In the genomic region with DNA sequence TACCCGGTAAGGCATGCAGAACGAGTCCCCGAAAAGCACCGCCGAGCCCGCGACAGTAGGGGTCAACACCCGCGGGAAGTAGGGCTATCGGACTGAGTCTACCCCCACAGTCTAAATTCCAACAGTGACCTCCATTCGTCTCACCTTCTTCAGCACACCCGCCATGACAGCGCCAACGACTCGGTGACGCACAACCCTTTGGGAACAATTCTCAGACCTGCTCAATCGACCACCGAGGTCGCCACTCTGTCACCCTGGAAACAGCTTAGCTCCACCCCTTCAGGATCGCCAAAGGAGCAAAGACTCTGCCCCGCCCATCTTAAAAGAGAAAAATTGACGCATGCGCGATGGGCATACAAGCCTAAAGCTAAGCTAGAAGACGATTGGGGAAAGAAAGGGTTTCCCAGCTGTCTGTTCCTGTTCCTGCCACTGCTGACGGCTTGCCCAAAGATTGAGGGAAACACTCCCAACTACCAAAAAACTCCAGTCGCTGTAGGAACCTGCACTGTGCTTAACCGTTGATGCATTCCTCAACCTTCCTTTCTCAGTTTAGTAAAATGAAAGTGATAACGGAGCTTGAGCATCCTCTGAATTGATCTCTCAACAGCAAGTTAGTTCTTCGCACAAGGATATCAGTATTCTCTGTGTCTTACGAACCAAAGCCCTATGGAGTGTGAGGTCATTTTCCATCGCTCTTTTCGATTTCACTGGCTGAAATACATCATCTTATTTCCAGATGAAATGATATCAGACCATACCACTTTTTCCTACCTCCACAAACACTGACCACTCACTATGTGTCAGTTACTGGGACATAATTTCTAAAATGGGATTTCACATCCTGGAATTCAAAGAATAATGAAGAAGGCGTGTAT, we compare ENCODE assay signal across 8 cellular contexts. TPM values are rescaled to one million over a fixed set of nuclear protein-coding genes. Genes with fewer than 3 reads are reported as not detected.
DNase-seq lines count a peak whose midpoint lies in the region; ATAC-seq and TF ChIP-seq lines count a peak whose summit lies in the region.

Gene NDUFA5 (minus strand): TSS at position 188 of the 875 bp plus-strand sequence. CDS start 23 bp downstream, at position 165.

- intact Hi-C loops in activated T-helper 2 cell treated with anti-CD3 and anti-CD28 coated beads, Interferon-gamma antibody, Interleukin-2, Interleukin-4, amounts not matched to agents 10 μg/mL and 5 μg/mL and 100 μg/mL, durations not matched to agents 14 hours and 24 hours and 36 hours (cut with micrococcal nuclease): loop anchor here (1.0 to 10.0 kb wide), 4 partner anchors 23 to 1367 kb away; partner anchors contain the start of genes POT1 and WASL

- H4K20me1 ChIP-seq in Loucy (ENCODE audit: insufficient read depth, low read length, poor library complexity, severe bottlenecking): peaks cover 10% of the 10 kb centered on the region

- H3K4me3 Mint-ChIP-seq in activated T-helper 2 cell treated with anti-CD3 and anti-CD28 coated beads, Interferon-gamma antibody, Interleukin-2, Interleukin-4, amounts not matched to agents 10 μg/mL and 5 μg/mL and 100 μg/mL, durations not matched to agents 14 hours and 24 hours and 36 hours (ENCODE audit: low read depth): no peak within 1 kb of the TSS
- H3K4me3 Mint-ChIP-seq in naive thymus-derived CD8-positive, alpha-beta T cell: no peak within 1 kb of the TSS

- no peaks in the 10 kb centered on the region for H3K27me3 ChIP-seq in H7 (ENCODE audit: control insufficient read depth, insufficient read depth, low read length)
- H3K27me3 ChIP-seq in Loucy (ENCODE audit: insufficient read depth, low read length, poor library complexity, severe bottlenecking): peaks cover 13% of the 10 kb centered on the region
- no peaks in the 10 kb centered on the region for H3K27me3 ChIP-seq in RWPE2 (ENCODE audit: insufficient read depth, poor library complexity, severe bottlenecking)

- ATAC-seq in RWPE2 (ENCODE audit: low read depth): peak; percentile 94
- peak; percentile 91 to 98 for ATAC-seq in naive thymus-derived CD8-positive, alpha-beta T cell

- POLR2A ChIA-PET in naive thymus-derived CD8-positive, alpha-beta T cell (lab: Charles Lee): interaction anchor here (1.0 to 3.0 kb wide), 4 partner anchors 9 to 191 kb away, joined by 4 to 37 read pairs (median 18); partner anchors contain the start of genes IQUB and WASL

- H3F3A ChIP-seq in Loucy (ENCODE audit: low read depth): no peaks in the 10 kb centered on the region

- peak within 1 kb of the TSS; percentile 99 for H3K4me2 ChIP-seq in Loucy (ENCODE audit: low read depth, low read length, poor library complexity, severe bottlenecking)

- peaks cover 25% of the 10 kb centered on the region for H3K79me2 ChIP-seq in Loucy (ENCODE audit: insufficient read depth, low read length)

- H3K9me3 ChIP-seq in Loucy (ENCODE audit: insufficient read depth, low read depth, low read length) (no peaks in the 10 kb centered on the region), RWPE2 (ENCODE audit: severe bottlenecking) (no peaks in the 10 kb centered on the region)

- H3K36me3 ChIP-seq in H7 (replicated peaks; ENCODE audit: control insufficient read depth, insufficient read depth, low read length) (peaks cover 4% of the 10 kb centered on the region; the same call in 1 of the 2 replicates), Loucy (ENCODE audit: insufficient read depth, low read length) (no peaks in the 10 kb centered on the region), RWPE2 (ENCODE audit: low read depth) (peaks cover 29% of the 10 kb centered on the region)

- peaks cover 4% of the 10 kb centered on the region for H3K4me1 Mint-ChIP-seq in activated T-helper 2 cell treated with anti-CD3 and anti-CD28 coated beads, Interferon-gamma antibody, Interleukin-2, Interleukin-4, amounts not matched to agents 10 μg/mL and 5 μg/mL and 100 μg/mL, durations not matched to agents 14 hours and 24 hours and 36 hours (ENCODE audit: low read depth)
- H3K4me1 Mint-ChIP-seq in naive thymus-derived CD8-positive, alpha-beta T cell: peaks cover 8 to 11% (median 10%) of the 10 kb centered on the region in 4 donors

- peak within 1 kb of the TSS; percentile 96 for H2AFZ ChIP-seq in Loucy (ENCODE audit: low read length)

- no peaks in the 10 kb centered on the region for H3K9me3 Mint-ChIP-seq in activated T-helper 2 cell treated with anti-CD3 and anti-CD28 coated beads, Interferon-gamma antibody, Interleukin-2, Interleukin-4, amounts not matched to agents 10 μg/mL and 5 μg/mL and 100 μg/mL, durations not matched to agents 14 hours and 24 hours and 36 hours
- H3K9me3 Mint-ChIP-seq in naive thymus-derived CD8-positive, alpha-beta T cell: no peaks in the 10 kb centered on the region

- H3K27me3 Mint-ChIP-seq in activated T-helper 2 cell treated with anti-CD3 and anti-CD28 coated beads, Interferon-gamma antibody, Interleukin-2, Interleukin-4, amounts not matched to agents 10 μg/mL and 5 μg/mL and 100 μg/mL, durations not matched to agents 14 hours and 24 hours and 36 hours (ENCODE audit: low read depth): peaks cover 2% of the 10 kb centered on the region
- H3K27me3 Mint-ChIP-seq in naive thymus-derived CD8-positive, alpha-beta T cell: peaks cover 0 to 5% (median 2%) of the 10 kb centered on the region in 5 donors

- H3K36me3 Mint-ChIP-seq in activated T-helper 2 cell treated with anti-CD3 and anti-CD28 coated beads, Interferon-gamma antibody, Interleukin-2, Interleukin-4, amounts not matched to agents 10 μg/mL and 5 μg/mL and 100 μg/mL, durations not matched to agents 14 hours and 24 hours and 36 hours (ENCODE audit: low read depth): peaks cover 8% of the 10 kb centered on the region
- peaks cover 3 to 12% (median 5%) of the 10 kb centered on the region in 3 donors for H3K36me3 Mint-ChIP-seq in naive thymus-derived CD8-positive, alpha-beta T cell

- peak within 1 kb of the TSS; percentile 52 for H3K27ac ChIP-seq in RWPE2 (ENCODE audit: poor library complexity, severe bottlenecking)

- TF ChIP-seq CTCF in Loucy (conservative IDR thresholded peaks at IDR 0.05; ENCODE audit: low read length) (no peak), RWPE2 (IDR thresholded peaks at IDR 0.05; ENCODE audit: poor library complexity, severe bottlenecking) (no peak)

- DNase-seq in ELR (ENCODE audit: low read depth): peak; percentile 99
- DNase-seq in H7: peak; percentile 62
- DNase-seq in RWPE2 (ENCODE audit: low spot score): peak; percentile 97
- peak; percentile 95 for DNase-seq in activated T-helper 2 cell treated with anti-CD3 and anti-CD28 coated beads, Interferon-gamma antibody, Interleukin-2, Interleukin-4, amounts not matched to agents 10 μg/mL and 5 μg/mL and 100 μg/mL, durations not matched to agents 14 hours and 24 hours and 36 hours (ENCODE audit: low spot score)
- DNase-seq in fibroblast of peridontal ligament (ENCODE audit: extremely low read depth): peak; percentile 100
- peak; percentile 81 to 99 (median 98) for DNase-seq in naive thymus-derived CD8-positive, alpha-beta T cell
- peak; percentile 88 to 98 (median 97) for DNase-seq in stimulated activated naive CD4-positive, alpha-beta T cell (lab: John Stamatoyannopoulos, UW)

- H3K9me2 ChIP-seq in Loucy (replicated peaks; ENCODE audit: low read depth, low read length): no peaks in the 10 kb centered on the region

- no peak within 1 kb of the TSS for H3K27ac Mint-ChIP-seq in activated T-helper 2 cell treated with anti-CD3 and anti-CD28 coated beads, Interferon-gamma antibody, Interleukin-2, Interleukin-4, amounts not matched to agents 10 μg/mL and 5 μg/mL and 100 μg/mL, durations not matched to agents 14 hours and 24 hours and 36 hours
- no peak within 1 kb of the TSS for H3K27ac Mint-ChIP-seq in naive thymus-derived CD8-positive, alpha-beta T cell

- H3K4me3 ChIP-seq in H7 (ENCODE audit: insufficient read depth, low read depth, low read length) (peak within 1 kb of the TSS; percentile 88), Loucy (ENCODE audit: low read length, poor library complexity, severe bottlenecking) (peak within 1 kb of the TSS; percentile 84), RWPE2 (ENCODE audit: severe bottlenecking) (peak within 1 kb of the TSS; percentile 72)

- peaks cover 31% of the 10 kb centered on the region for H3K4me1 ChIP-seq in Loucy (ENCODE audit: insufficient read depth, low read length, poor library complexity, severe bottlenecking)
- peaks cover 14% of the 10 kb centered on the region for H3K4me1 ChIP-seq in RWPE2 (ENCODE audit: insufficient read depth, poor library complexity, severe bottlenecking)

- peak within 1 kb of the TSS; percentile 82 for H3K9ac ChIP-seq in Loucy (ENCODE audit: low read depth, low read length, poor library complexity, severe bottlenecking)

RNA-seq across cellular contexts. Expression of gene NDUFA5, which starts in this region (rescaled TPM):
- total RNA-seq in H7 (2014; rRNA removed; shearing (Covaris generic)): 63.3 and 71.8 TPM in 2 replicates
- 55.1 and 57.2 TPM in 2 replicates for total RNA-seq in activated T-helper 2 cell treated with anti-CD3 and anti-CD28 coated beads, Interferon-gamma antibody, Interleukin-2, Interleukin-4, amounts not matched to agents 10 μg/mL and 5 μg/mL and 100 μg/mL, durations not matched to agents 14 hours and 24 hours and 36 hours
- total RNA-seq in naive thymus-derived CD8-positive, alpha-beta T cell: 10 to 100 TPM; 65.3 to 72.6 TPM
- polyA plus RNA-seq in naive thymus-derived CD8-positive, alpha-beta T cell: 10 to 100 TPM; 65.0 to 92.8 (median 87.5) TPM

Comparison
In these comparisons a context has a peak if more than half of its experiments do, and no peak if none do; other contexts are left out.
1. Peak in every context shown above with its lines: DNase-seq, ATAC-seq, H3K4me3 ChIP-seq and H3K27ac ChIP-seq.